20 cellular contexts compared by ENCODE assay signal in the genomic region with DNA sequence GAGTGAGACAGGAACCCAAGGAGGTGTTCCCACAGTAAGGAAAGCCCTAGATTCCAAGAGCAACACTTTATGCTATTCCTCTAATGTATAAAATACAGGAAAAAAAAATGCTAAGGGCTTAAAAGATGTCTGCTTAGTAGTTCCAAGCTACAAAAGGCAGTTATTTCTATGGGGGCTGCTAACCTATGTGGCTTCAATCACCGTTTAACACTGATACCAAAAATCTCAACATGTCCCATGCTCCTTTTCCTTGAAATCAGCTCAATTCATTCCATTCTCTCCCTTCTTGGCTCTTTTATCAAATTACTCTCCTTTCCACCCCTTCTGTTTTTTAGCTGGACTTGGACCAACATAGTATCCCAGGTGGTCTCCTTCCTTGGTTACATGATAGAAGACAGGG. TPM values are rescaled to one million over a fixed set of nuclear protein-coding genes. Genes with fewer than 3 reads are reported as not detected.
DNase-seq lines count a peak whose midpoint lies in the region; ATAC-seq, FAIRE-seq and TF ChIP-seq lines count a peak whose summit lies in the region.
"Had no signal": no experiment of that assay in that cellular context is flagged by ENCODE, and none has a peak within 500 bp of the region (broad histone marks: within the 10 kb centered on the region; RNA-seq: fewer than 3 reads in every experiment).

No MANE protein-coding gene starts in this region.

- DNase-seq in activated CD4-positive, alpha-beta T cell treated with anti-CD3 and anti-CD28 coated beads for 36 hours: no peak
- no peak for DNase-seq in activated CD4-positive, alpha-beta T cell treated with anti-CD3 and anti-CD28 coated beads for 1 hour
- DNase-seq in endothelial cell of umbilical vein (ENCODE audit: low read depth, low spot score) (no peak), KBM-7 (no peak), NCI-H1436 (lab: John Stamatoyannopoulos, UW) (no peak), HPDE6-E6E7 (ENCODE audit: extremely low spot score) (no peak)
- DNase-seq in stimulated activated effector memory CD8-positive, alpha-beta T cell treated with anti-CD3 and anti-CD28 coated beads, Interleukin-12 subunit alpha, Interleukin-12 subunit beta, amount 100 ng/mL, for 72 hours (ENCODE audit: low spot score in 2 of 2): no peak
- DNase-seq: activated CD8-positive, alpha-beta memory T cell treated with anti-CD3 and anti-CD28 coated beads, Interleukin-2, amount 50 U/mL, for 4 hours; amniotic stem cell; heart right ventricle; Karpas-422; kidney; midbrain; NCI-H1694 treated with DMSO at 0.1 percent for 48 hours; NCI-H510A treated with DMSO at 0.1 percent for 48 hours; substantia nigra had no signal

- H4K20me1 ChIP-seq in endothelial cell of umbilical vein (replicated peaks; ENCODE audit: control insufficient read depth, extremely low read depth, insufficient read depth, low read length): no peaks in the 10 kb centered on the region

- FAIRE-seq in endothelial cell of umbilical vein (lab: Jason Lieb, UNC): no peak
- FAIRE-seq: kidney had no signal

- H3K27ac Mint-ChIP-seq in activated CD4-positive, alpha-beta T cell treated with anti-CD3 and anti-CD28 coated beads for 36 hours: peak overlapping the region; percentile 69
- H3K27ac Mint-ChIP-seq in stimulated activated effector memory CD8-positive, alpha-beta T cell treated with anti-CD3 and anti-CD28 coated beads, Interleukin-12 subunit alpha, Interleukin-12 subunit beta, amount 100 ng/mL, for 72 hours: peak overlapping the region; percentile 81
- H3K27ac Mint-ChIP-seq: WTC11 had no signal

- intact Hi-C loops in activated CD4-positive, alpha-beta T cell treated with anti-CD3 and anti-CD28 coated beads for 36 hours (cut with DNase I, micrococcal nuclease): no loop called here
- intact Hi-C loops in endothelial cell of umbilical vein (cut with micrococcal nuclease): loop anchor here (5.0 kb wide), 1 partner anchor 240 kb away; no protein-coding TSS in a partner anchor

- H3K9ac ChIP-seq in endothelial cell of umbilical vein (replicated peaks; ENCODE audit: extremely low read depth, insufficient read depth, low read length): no peak overlapping the region
- H3K9ac ChIP-seq: parathyroid adenoma had no signal

- no peaks in the 10 kb centered on the region for H3K9me3 ChIP-seq in endothelial cell of umbilical vein (replicated peaks; ENCODE audit: control insufficient read depth, insufficient read depth, low read length)
- H3K9me3 ChIP-seq: heart right ventricle had no signal

- peaks cover 10% of the 10 kb centered on the region for H3K4me1 Mint-ChIP-seq in activated CD4-positive, alpha-beta T cell treated with anti-CD3 and anti-CD28 coated beads for 36 hours
- peaks cover 7% of the 10 kb centered on the region for H3K4me1 Mint-ChIP-seq in stimulated activated effector memory CD8-positive, alpha-beta T cell treated with anti-CD3 and anti-CD28 coated beads, Interleukin-12 subunit alpha, Interleukin-12 subunit beta, amount 100 ng/mL, for 72 hours
- H3K4me1 Mint-ChIP-seq: WTC11 had no signal

- in situ Hi-C loops in KBM-7 (cut with MboI; ENCODE audit: low pct_unique_long_range_greater_than_20kb, low sequenced_read_pairs): no loop called here

- no peak overlapping the region for H3K4me2 ChIP-seq in endothelial cell of umbilical vein (ENCODE audit: insufficient read depth, low read length)

- H3K9me3 Mint-ChIP-seq in activated CD4-positive, alpha-beta T cell treated with anti-CD3 and anti-CD28 coated beads for 36 hours (ENCODE audit: low read depth): no peaks in the 10 kb centered on the region
- H3K9me3 Mint-ChIP-seq in stimulated activated effector memory CD8-positive, alpha-beta T cell treated with anti-CD3 and anti-CD28 coated beads, Interleukin-12 subunit alpha, Interleukin-12 subunit beta, amount 100 ng/mL, for 72 hours: no peaks in the 10 kb centered on the region
- H3K9me3 Mint-ChIP-seq: WTC11 had no signal

- dilution Hi-C loops in endothelial cell of umbilical vein (cut with MboI; ENCODE audit: extremely low pct_ligation_motif_present, low sequenced_read_pairs): no loop called here

- H3K79me2 ChIP-seq in endothelial cell of umbilical vein (ENCODE audit: control insufficient read depth, insufficient read depth, low read length): peaks cover 12% of the 10 kb centered on the region
- H3K79me2 ChIP-seq: parathyroid adenoma had no signal

- no peak for TF ChIP-seq POLR2A in endothelial cell of umbilical vein (IDR thresholded peaks at IDR 0.05; ENCODE audit: low read depth, low read length)

- peak overlapping the region; percentile 16; the same call in 1 of the 2 replicates for H3K27ac ChIP-seq in VCaP
- H3K27ac ChIP-seq in endothelial cell of umbilical vein (ENCODE audit: insufficient read depth, low read depth, low read length): peak overlapping the region; percentile 91
- H3K27ac ChIP-seq: parathyroid adenoma had no signal

- H3K4me1 ChIP-seq in endothelial cell of umbilical vein (ENCODE audit: control insufficient read depth, extremely low read depth, insufficient read depth, low read length): peaks cover 25% of the 10 kb centered on the region

- no peak overlapping the region for H3K4me3 Mint-ChIP-seq in activated CD4-positive, alpha-beta T cell treated with anti-CD3 and anti-CD28 coated beads for 36 hours
- no peak overlapping the region for H3K4me3 Mint-ChIP-seq in stimulated activated effector memory CD8-positive, alpha-beta T cell treated with anti-CD3 and anti-CD28 coated beads, Interleukin-12 subunit alpha, Interleukin-12 subunit beta, amount 100 ng/mL, for 72 hours
- H3K4me3 Mint-ChIP-seq: WTC11 had no signal

- H3K36me3 ChIP-seq in endothelial cell of umbilical vein (ENCODE audit: control insufficient read depth in 2 of 2, extremely low read depth in 1 of 2, insufficient read depth in 2 of 2, low read length in 2 of 2): peaks cover 9 to 40% of the 10 kb centered on the region in 2 experiments

- H3K4me3 ChIP-seq in endothelial cell of umbilical vein (replicated peaks in 1 of 3; ENCODE audit: insufficient read depth in 1 of 3, low read depth in 1 of 3, low read length in 3 of 3): no peak overlapping the region
- H3K4me3 ChIP-seq: coronary artery, heart right ventricle had no signal

- POLR2A ChIA-PET in activated CD4-positive, alpha-beta T cell treated with anti-CD3 and anti-CD28 coated beads for 36 hours (lab: Charles Lee): no interaction called here
- POLR2A ChIA-PET in endothelial cell of umbilical vein (lab: Charles Lee): no interaction called here

- ATAC-seq in activated CD4-positive, alpha-beta T cell treated with anti-CD3 and anti-CD28 coated beads for 36 hours: no peak
- no peak for ATAC-seq in stimulated activated effector memory CD8-positive, alpha-beta T cell treated with anti-CD3 and anti-CD28 coated beads, Interleukin-12 subunit alpha, Interleukin-12 subunit beta, amount 100 ng/mL, for 72 hours
- ATAC-seq: heart right ventricle, WTC11 had no signal

- CTCF ChIA-PET in activated CD4-positive, alpha-beta T cell treated with anti-CD3 and anti-CD28 coated beads for 36 hours (lab: Charles Lee): interaction anchor here (2.0 to 2.3 kb wide), 2 partner anchors 8 to 19 kb away, joined by 8 to 11 read pairs; no protein-coding TSS in a partner anchor
- CTCF ChIA-PET in endothelial cell of umbilical vein (lab: Charles Lee): interaction anchor here (2.7 kb wide), 1 partner anchor 9 kb away, joined by 17 read pairs; no protein-coding TSS in a partner anchor

- TF ChIP-seq CTCF in VCaP (conservative IDR thresholded peaks at IDR 0.05): no peak
- no peak for TF ChIP-seq CTCF in endothelial cell of umbilical vein (IDR thresholded peaks at IDR 0.05; ENCODE audit: extremely low read depth in 1 of 2, insufficient read depth in 1 of 2, low read depth in 1 of 2, low read length in 2 of 2)

- H3K9me1 ChIP-seq in endothelial cell of umbilical vein (replicated peaks; ENCODE audit: control insufficient read depth, extremely low read depth, insufficient read depth, low read length): no peaks in the 10 kb centered on the region

- peaks cover 68% of the 10 kb centered on the region for H3K36me3 Mint-ChIP-seq in activated CD4-positive, alpha-beta T cell treated with anti-CD3 and anti-CD28 coated beads for 36 hours (ENCODE audit: low read depth)
- H3K36me3 Mint-ChIP-seq in stimulated activated effector memory CD8-positive, alpha-beta T cell treated with anti-CD3 and anti-CD28 coated beads, Interleukin-12 subunit alpha, Interleukin-12 subunit beta, amount 100 ng/mL, for 72 hours: peaks cover 100% of the 10 kb centered on the region

- no peak overlapping the region for H2AFZ ChIP-seq in endothelial cell of umbilical vein (ENCODE audit: low read depth, low read length)
- H2AFZ ChIP-seq: parathyroid adenoma had no signal

- no peaks in the 10 kb centered on the region for H3K27me3 Mint-ChIP-seq in activated CD4-positive, alpha-beta T cell treated with anti-CD3 and anti-CD28 coated beads for 36 hours

- H3K27me3 ChIP-seq in endothelial cell of umbilical vein (ENCODE audit: control insufficient read depth in 2 of 2, insufficient read depth in 2 of 2, low read length in 2 of 2): no peaks in the 10 kb centered on the region
- H3K27me3 ChIP-seq: heart right ventricle had no signal

- BruUV-seq in endothelial cell of umbilical vein (replicated peaks; lab: Mats Ljungman, UMichigan): no TSS peak

TF ChIP-seq in endothelial cell of umbilical vein, 7 proteins besides CTCF, POLR2A, EP300 and RAD21 (continues in another document):
- TF ChIP-seq MYC (IDR thresholded peaks at IDR 0.05; ENCODE audit: low read depth, low read length) (no peak), GATA2 (IDR thresholded peaks at IDR 0.05; ENCODE audit: insufficient read depth, insufficient read length, low read depth, low read length) (no peak), POLR2AphosphoS5 (IDR thresholded peaks at IDR 0.05; ENCODE audit: insufficient read depth, low read depth, low read length) (no peak), EZH2 (IDR thresholded peaks at IDR 0.05; ENCODE audit: borderline replicate concordance, low read depth, low read length, severe bottlenecking) (no peak), FOS (IDR thresholded peaks at IDR 0.05; ENCODE audit: borderline replicate concordance, insufficient read depth, low read length) (no peak)
- TF ChIP-seq, protein P1, sequence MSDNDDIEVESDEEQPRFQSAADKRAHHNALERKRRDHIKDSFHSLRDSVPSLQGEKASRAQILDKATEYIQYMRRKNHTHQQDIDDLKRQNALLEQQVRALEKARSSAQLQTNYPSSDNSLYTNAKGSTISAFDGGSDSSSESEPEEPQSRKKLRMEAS (IDR thresholded peaks at IDR 0.05; ENCODE audit: insufficient read depth, insufficient read length): no peak

RNA-seq across cellular contexts. Expression of a gene that starts 20.6 kb away (rescaled TPM):
- 100 to 1,000 TPM in 1 of 2 experiments, 10 to 100 TPM in 1; 62.7 to 111 TPM for total RNA-seq in activated CD4-positive, alpha-beta T cell treated with anti-CD3 and anti-CD28 coated beads for 36 hours
- 50.6 and 54.1 TPM in 2 replicates for total RNA-seq in endothelial cell of umbilical vein
- 22.1 and 47.9 TPM in 2 replicates for polyA plus RNA-seq in endothelial cell of umbilical vein
- polyA plus RNA-seq in endothelial cell of umbilical vein (2011; cell fraction: cytosol; rRNA removed): 45.8 and 58.1 TPM in 2 replicates
- polyA plus RNA-seq in endothelial cell of umbilical vein (2011; cell fraction: nucleus; rRNA removed): 62.4 and 80.4 TPM in 2 replicates
- 45.6 and 59.8 TPM in 2 replicates for polyA plus RNA-seq in endothelial cell of umbilical vein (2012)
- 73.7 and 94.4 TPM in 2 replicates for polyA minus RNA-seq in endothelial cell of umbilical vein
- polyA minus RNA-seq in endothelial cell of umbilical vein (2011; cell fraction: cytosol; rRNA and poly(A)+ RNA removed): 37.4 TPM
- polyA minus RNA-seq in endothelial cell of umbilical vein (2011; cell fraction: nucleus; rRNA and poly(A)+ RNA removed): 150 and 193 TPM in 2 replicates
